21 cellular contexts compared by ENCODE assay signal in genomic region chr5:180155331-180155881, GRCh38. TPM values are rescaled to one million over a fixed set of nuclear protein-coding genes. Genes with fewer than 3 reads are reported as not detected.
DNase-seq lines count a peak whose midpoint lies in the region; ATAC-seq and TF ChIP-seq lines count a peak whose summit lies in the region.
"Had no signal": no experiment of that assay in that cellular context is flagged by ENCODE, and none has a peak within 500 bp of the region (broad histone marks: within the 10 kb centered on the region; RNA-seq: fewer than 3 reads in every experiment).

No MANE protein-coding gene starts in this region.

- H3K36me3 ChIP-seq in right atrium auricular region = no peaks in the 10 kb centered on the region
- H3K36me3 ChIP-seq: neutrophil, upper lobe of left lung had no signal

- no peaks in the 10 kb centered on the region for H3K9me3 ChIP-seq in right atrium auricular region
- H3K9me3 ChIP-seq: neutrophil, upper lobe of left lung had no signal

- H3K4me1 ChIP-seq in right atrium auricular region = no peaks in the 10 kb centered on the region
- H3K4me1 ChIP-seq: foreskin keratinocyte, upper lobe of left lung had no signal

- DNase-seq in NCI-H1694 (lab: John Stamatoyannopoulos, UW) (peak; percentile 73), right atrium auricular region (ENCODE audit: low spot score) (peak; percentile 44), sciatic nerve (ENCODE audit: low spot score) (peak; percentile 30), cortex of kidney (lab: John Stamatoyannopoulos, UW) (no peak)
- DNase-seq: activated CD4-positive, alpha-beta T cell treated with anti-CD3 and anti-CD28 coated beads for 48 hours; AML-193; dermis blood vessel endothelial cell; foreskin keratinocyte; KBM-7; left cardiac atrium; NCI-H1048; NCI-H2081; NCI-H526; stimulated activated CD4-positive, alpha-beta T cell treated with anti-CD3 and anti-CD28 coated beads, Interleukin-2, amount 100 ng/mL, for 24 hours had no signal

- H3K27ac ChIP-seq in angular gyrus (ENCODE audit: low read depth, low read length) (peak overlapping the region; percentile 11), right atrium auricular region (no peak overlapping the region)
- H3K27ac ChIP-seq: epithelial cell of prostate, foreskin keratinocyte, neutrophil, upper lobe of left lung had no signal

- no peaks in the 10 kb centered on the region for H3K27me3 ChIP-seq in right atrium auricular region
- H3K27me3 ChIP-seq: foreskin keratinocyte, neutrophil, upper lobe of left lung had no signal

- H3K4me3 ChIP-seq in right atrium auricular region = no peak overlapping the region
- H3K4me3 ChIP-seq: upper lobe of left lung had no signal

- no peak for TF ChIP-seq CTCF in right atrium auricular region (IDR thresholded peaks at IDR 0.05)

- intact Hi-C loops in sciatic nerve (cut with DNase I) = no loop called here

- ATAC-seq in sciatic nerve (no peak), HG03469 (IDR thresholded peaks at IDR 0.05; ENCODE audit: unreplicated experiment) (no peak), SK-N-SH treated with all-trans-retinoic acid at 6 μM for 48 hours (no peak)
- ATAC-seq: foreskin keratinocyte had no signal

TF ChIP-seq in SK-N-SH treated with all-trans-retinoic acid at 6 μM for 48 hours, 23 proteins besides CTCF, POLR2A, EP300 and RAD21:
- TF ChIP-seq ISL1 (CRISPR knock-in tag; IDR thresholded peaks at IDR 0.05) = no peak
- no peak for TF ChIP-seq TCF4 (CRISPR knock-in tag; IDR thresholded peaks at IDR 0.05; ENCODE audit: borderline replicate concordance)

RNA-seq across cellular contexts. Expression of gene RASGEF1C, which starts 53.6 kb away (rescaled TPM):
- total RNA-seq in right atrium auricular region (under 1 TPM; 0.55 to 0.67 TPM), sciatic nerve (10.3 TPM)
- total RNA-seq: dermis blood vessel endothelial cell, foreskin keratinocyte, mononuclear cell, upper lobe of left lung had no signal
